ENCODE assay signal across 10 cellular contexts in genomic region chr17:15513058-15513858, GRCh38. TPM values are rescaled to one million over a fixed set of nuclear protein-coding genes. Genes with fewer than 3 reads are reported as not detected.
A peak's percentile ranks its signal among the peaks of the same experiment; 100 is the strongest.
DNase-seq lines count a peak whose midpoint lies in the region; ATAC-seq, FAIRE-seq and TF ChIP-seq lines count a peak whose summit lies in the region.
"Had no signal": no experiment of that assay in that cellular context is flagged by ENCODE, and none has a peak within 500 bp of the region (broad histone marks: within the 10 kb centered on the region; RNA-seq: fewer than 3 reads in every experiment).

No MANE protein-coding gene starts in this region.

- H3K79me2 ChIP-seq in astrocyte (ENCODE audit: insufficient read depth, low read length), result peaks cover 18% of the 10 kb centered on the region

- H3K9me3 Mint-ChIP-seq in astrocyte (ENCODE audit: unreplicated experiment), result peaks cover 19% of the 10 kb centered on the region
- peaks cover 5% of the 10 kb centered on the region for H3K9me3 Mint-ChIP-seq in osteocyte (ENCODE audit: unreplicated experiment)
- no peaks in the 10 kb centered on the region for H3K9me3 Mint-ChIP-seq in activated naive CD8-positive, alpha-beta T cell treated with anti-CD3 and anti-CD28 coated beads, Interleukin-2, amount 50 U/mL, for 24 hours
- no peaks in the 10 kb centered on the region for H3K9me3 Mint-ChIP-seq in immature natural killer cell
- H3K9me3 Mint-ChIP-seq: activated naive CD8-positive, alpha-beta T cell treated with anti-CD3 and anti-CD28 coated beads, Interleukin-2, amount 10 ng/mL, durations not matched to agents 7 days and 5 days; endodermal cell had no signal

- peak overlapping the region; percentile 42 for H3K9ac ChIP-seq in astrocyte (ENCODE audit: low read length)

- no peak for TF ChIP-seq EP300 in upper lobe of left lung (IDR thresholded peaks at IDR 0.05)

- DNase-seq in astrocyte (ENCODE audit: low read depth) (peak; percentile 72), fibroblast of pulmonary artery (ENCODE audit: low read depth) (peak; percentile 37), osteocyte (ENCODE audit: extremely low spot score, unreplicated experiment) (no peak), upper lobe of left lung (no peak), immature natural killer cell (no peak)
- DNase-seq in activated naive CD8-positive, alpha-beta T cell treated with anti-CD3 and anti-CD28 coated beads, Interleukin-2, amount 50 U/mL, for 24 hours, result no peak
- DNase-seq: activated naive CD8-positive, alpha-beta T cell treated with anti-CD3 and anti-CD28 coated beads, Interleukin-2, amount 10 ng/mL, durations not matched to agents 7 days and 5 days; T1000 had no signal

- no peak for TF ChIP-seq POLR2A in upper lobe of left lung (IDR thresholded peaks at IDR 0.05)

- no peak overlapping the region for H2AFZ ChIP-seq in astrocyte (ENCODE audit: low read depth, low read length)

- H3K4me3 ChIP-seq in astrocyte (ENCODE audit: insufficient read depth, low read depth, low read length) (no peak overlapping the region), fibroblast of pulmonary artery (replicated peaks; ENCODE audit: low read depth, low read length) (no peak overlapping the region), upper lobe of left lung (no peak overlapping the region)

- H3K27me3 Mint-ChIP-seq in astrocyte (ENCODE audit: low read depth, unreplicated experiment) (no peaks in the 10 kb centered on the region), osteocyte (ENCODE audit: unreplicated experiment) (no peaks in the 10 kb centered on the region), immature natural killer cell (ENCODE audit: low read depth in 3 of 3) (peaks cover 0 to 1% (median 0%) of the 10 kb centered on the region in 3 donors)
- H3K27me3 Mint-ChIP-seq in activated naive CD8-positive, alpha-beta T cell treated with anti-CD3 and anti-CD28 coated beads, Interleukin-2, amount 50 U/mL, for 24 hours, result no peaks in the 10 kb centered on the region
- H3K27me3 Mint-ChIP-seq: activated naive CD8-positive, alpha-beta T cell treated with anti-CD3 and anti-CD28 coated beads, Interleukin-2, amount 10 ng/mL, durations not matched to agents 7 days and 5 days had no signal

- peak overlapping the region; percentile 22 for H3K4me3 Mint-ChIP-seq in astrocyte (ENCODE audit: unreplicated experiment)
- no peak overlapping the region for H3K4me3 Mint-ChIP-seq in osteocyte (ENCODE audit: unreplicated experiment)
- H3K4me3 Mint-ChIP-seq in activated naive CD8-positive, alpha-beta T cell treated with anti-CD3 and anti-CD28 coated beads, Interleukin-2, amount 50 U/mL, for 24 hours, result no peak overlapping the region
- no peak overlapping the region for H3K4me3 Mint-ChIP-seq in immature natural killer cell
- H3K4me3 Mint-ChIP-seq: activated naive CD8-positive, alpha-beta T cell treated with anti-CD3 and anti-CD28 coated beads, Interleukin-2, amount 10 ng/mL, durations not matched to agents 7 days and 5 days; endodermal cell had no signal

- H3K4me1 ChIP-seq in astrocyte (ENCODE audit: insufficient read depth, low read length) (peaks cover 30% of the 10 kb centered on the region), upper lobe of left lung (peaks cover 0 to 18% (median 15%) of the 10 kb centered on the region in 4 donors)

- peaks cover 57% of the 10 kb centered on the region for H3K4me1 Mint-ChIP-seq in astrocyte (ENCODE audit: low read depth, unreplicated experiment)
- peaks cover 26% of the 10 kb centered on the region for H3K4me1 Mint-ChIP-seq in osteocyte (ENCODE audit: unreplicated experiment)
- no peaks in the 10 kb centered on the region for H3K4me1 Mint-ChIP-seq in activated naive CD8-positive, alpha-beta T cell treated with anti-CD3 and anti-CD28 coated beads, Interleukin-2, amount 50 U/mL, for 24 hours
- H3K4me1 Mint-ChIP-seq in immature natural killer cell, result peaks cover 2 to 6% of the 10 kb centered on the region in 2 donors
- H3K4me1 Mint-ChIP-seq: endodermal cell had no signal

- peak overlapping the region; percentile 31 for H3K4me2 ChIP-seq in astrocyte (ENCODE audit: low read length)

- ATAC-seq in upper lobe of left lung (ENCODE audit: low FRiP score in 2 of 2) (no peak), GM21723 (IDR thresholded peaks at IDR 0.05; ENCODE audit: unreplicated experiment) (no peak)
- no peak for ATAC-seq in activated naive CD8-positive, alpha-beta T cell treated with anti-CD3 and anti-CD28 coated beads, Interleukin-2, amount 50 U/mL, for 24 hours

- H3K27ac ChIP-seq in astrocyte (ENCODE audit: low read depth, low read length) (peak overlapping the region; percentile 60), upper lobe of left lung (peak overlapping the region; percentile 11 to 65 (median 42))

- WGBS in upper lobe of left lung, 2 donors, result 80 to 88% methylated on average over 7 of the region's 7 CpGs

- peak; percentile 74 for FAIRE-seq in astrocyte (lab: Jason Lieb, UNC)

- peaks cover 12% of the 10 kb centered on the region for H4K20me1 ChIP-seq in astrocyte (ENCODE audit: insufficient read depth, low read length)

- H3K36me3 Mint-ChIP-seq in astrocyte (ENCODE audit: low read depth, unreplicated experiment) (peaks cover 33% of the 10 kb centered on the region), osteocyte (ENCODE audit: unreplicated experiment) (peaks cover 28% of the 10 kb centered on the region), immature natural killer cell (peaks cover 34 to 43% (median 41%) of the 10 kb centered on the region in 3 donors)
- H3K36me3 Mint-ChIP-seq in activated naive CD8-positive, alpha-beta T cell treated with anti-CD3 and anti-CD28 coated beads, Interleukin-2, amount 50 U/mL, for 24 hours (ENCODE audit: low read depth), result peaks cover 11% of the 10 kb centered on the region

- H3K27me3 ChIP-seq in astrocyte (ENCODE audit: insufficient read depth, low read length) (no peaks in the 10 kb centered on the region), upper lobe of left lung (no peaks in the 10 kb centered on the region)

- H3K27ac Mint-ChIP-seq in astrocyte (ENCODE audit: unreplicated experiment), result peak overlapping the region; percentile 92
- H3K27ac Mint-ChIP-seq in osteocyte (ENCODE audit: unreplicated experiment), result peak overlapping the region; percentile 74
- no peak overlapping the region for H3K27ac Mint-ChIP-seq in activated naive CD8-positive, alpha-beta T cell treated with anti-CD3 and anti-CD28 coated beads, Interleukin-2, amount 50 U/mL, for 24 hours
- no peak overlapping the region for H3K27ac Mint-ChIP-seq in immature natural killer cell
- H3K27ac Mint-ChIP-seq: activated naive CD8-positive, alpha-beta T cell treated with anti-CD3 and anti-CD28 coated beads, Interleukin-2, amount 10 ng/mL, durations not matched to agents 7 days and 5 days had no signal

- H3K9me3 ChIP-seq in astrocyte (ENCODE audit: insufficient read depth, low read depth, low read length) (peaks cover 15% of the 10 kb centered on the region), upper lobe of left lung (no peaks in the 10 kb centered on the region)

- H3K36me3 ChIP-seq in astrocyte (ENCODE audit: insufficient read depth, low read length) (peaks cover 13% of the 10 kb centered on the region), upper lobe of left lung (peaks cover 0 to 9% (median 0%) of the 10 kb centered on the region in 4 donors)

- TF ChIP-seq CTCF in astrocyte (IDR thresholded peaks at IDR 0.05; ENCODE audit: insufficient read depth, low read depth, low read length) (no peak), fibroblast of pulmonary artery (IDR thresholded peaks at IDR 0.05; ENCODE audit: low read length, missing control alignments) (no peak), osteocyte (IDR thresholded peaks at IDR 0.05) (no peak), upper lobe of left lung (IDR thresholded peaks at IDR 0.05) (no peak)

RNA-seq across cellular contexts. Expression of gene CDRT4, which starts 45.8 kb away (rescaled TPM):
- total RNA-seq in astrocyte (6.2 and 8.8 TPM in 2 replicates), osteocyte (9.6 and 10.1 TPM in 2 replicates), upper lobe of left lung (10 to 100 TPM in 2 of 6 donors, 1 to 10 TPM in 3, not detected in 1; 4.7 to 38.8 (median 5.8) TPM)
- polyA plus RNA-seq in immature natural killer cell, result 1 to 10 TPM in 1 of 3 donors, under 1 TPM in 1, not detected in 1; 0.69 to 5.1 TPM

RNA-seq across cellular contexts. Expression of gene TVP23C, which starts 50.0 kb away (rescaled TPM):
- 24.4 and 30.8 TPM in 2 replicates for total RNA-seq in astrocyte
- 22.1 and 26.4 TPM in 2 replicates for total RNA-seq in osteocyte
- 10 to 100 TPM; 15.3 to 54.0 (median 17.4) TPM for total RNA-seq in upper lobe of left lung
- 1 to 10 TPM; 5.1 to 7.1 (median 5.3) TPM for polyA plus RNA-seq in immature natural killer cell

Comparison
In these comparisons a context has a peak if more than half of its experiments do, and no peak if none do; other contexts are left out.
1. DNase-seq: peak in astrocyte (single experiment) and fibroblast of pulmonary artery (single experiment); none in osteocyte (single experiment), upper lobe of left lung (0 of 2), activated naive CD8-positive, alpha-beta T cell treated with anti-CD3 and anti-CD28 coated beads, Interleukin-2, amount 50 U/mL, for 24 hours (single experiment) and immature natural killer cell (0 of 3).
2. H3K27ac Mint-ChIP-seq: peak in astrocyte (single experiment) and osteocyte (single experiment); none in activated naive CD8-positive, alpha-beta T cell treated with anti-CD3 and anti-CD28 coated beads, Interleukin-2, amount 50 U/mL, for 24 hours (single experiment) and immature natural killer cell (0 of 6).